13 cellular contexts compared by ENCODE assay signal in genomic region chr1:167185062-167185461, GRCh38. TPM values are rescaled to one million over a fixed set of nuclear protein-coding genes. Genes with fewer than 3 reads are reported as not detected.
DNase-seq lines count a peak whose midpoint lies in the region; ATAC-seq and TF ChIP-seq lines count a peak whose summit lies in the region.
"Had no signal": no experiment of that assay in that cellular context is flagged by ENCODE, and none has a peak within 500 bp of the region (broad histone marks: within the 10 kb centered on the region; RNA-seq: fewer than 3 reads in every experiment).

No MANE protein-coding gene starts in this region.

- no peaks in the 10 kb centered on the region for H3K36me3 ChIP-seq in BE2C

- H3K27me3 ChIP-seq in BE2C: no peaks in the 10 kb centered on the region

- no peak overlapping the region for H3K4me3 ChIP-seq in BE2C (ENCODE audit: low read depth, low read length)

- H3K27ac Mint-ChIP-seq in activated CD4-positive, alpha-beta T cell treated with anti-CD3 and anti-CD28 coated beads for 36 hours: no peak overlapping the region
- no peak overlapping the region for H3K27ac Mint-ChIP-seq in stimulated activated effector memory CD8-positive, alpha-beta T cell treated with anti-CD3 and anti-CD28 coated beads, Interleukin-12 subunit alpha, Interleukin-12 subunit beta, amount 100 ng/mL, for 72 hours
- H3K27ac Mint-ChIP-seq: B cell; CD4-positive, alpha-beta memory T cell; H9 had no signal

- intact Hi-C loops in activated CD4-positive, alpha-beta T cell treated with anti-CD3 and anti-CD28 coated beads for 36 hours (cut with DNase I, micrococcal nuclease): no loop called here

- H3K27me3 Mint-ChIP-seq in activated CD4-positive, alpha-beta T cell treated with anti-CD3 and anti-CD28 coated beads for 36 hours: peaks cover 3% of the 10 kb centered on the region

- peak; percentile 64 for ATAC-seq in activated CD4-positive, alpha-beta T cell treated with anti-CD3 and anti-CD28 coated beads for 36 hours
- ATAC-seq in stimulated activated effector memory CD8-positive, alpha-beta T cell treated with anti-CD3 and anti-CD28 coated beads, Interleukin-12 subunit alpha, Interleukin-12 subunit beta, amount 100 ng/mL, for 72 hours: peak; percentile 80
- ATAC-seq in HG03045 (IDR thresholded peaks at IDR 0.05; ENCODE audit: unreplicated experiment): no peak

- CTCF ChIA-PET in activated CD4-positive, alpha-beta T cell treated with anti-CD3 and anti-CD28 coated beads for 36 hours (lab: Charles Lee): no interaction called here

- H3K9me3 Mint-ChIP-seq in activated CD4-positive, alpha-beta T cell treated with anti-CD3 and anti-CD28 coated beads for 36 hours (ENCODE audit: low read depth): no peaks in the 10 kb centered on the region
- no peaks in the 10 kb centered on the region for H3K9me3 Mint-ChIP-seq in stimulated activated effector memory CD8-positive, alpha-beta T cell treated with anti-CD3 and anti-CD28 coated beads, Interleukin-12 subunit alpha, Interleukin-12 subunit beta, amount 100 ng/mL, for 72 hours
- H3K9me3 Mint-ChIP-seq: CD4-positive, alpha-beta memory T cell had no signal

- no peak overlapping the region for H3K4me3 Mint-ChIP-seq in activated CD4-positive, alpha-beta T cell treated with anti-CD3 and anti-CD28 coated beads for 36 hours
- H3K4me3 Mint-ChIP-seq in stimulated activated effector memory CD8-positive, alpha-beta T cell treated with anti-CD3 and anti-CD28 coated beads, Interleukin-12 subunit alpha, Interleukin-12 subunit beta, amount 100 ng/mL, for 72 hours: no peak overlapping the region
- H3K4me3 Mint-ChIP-seq: B cell; CD4-positive, alpha-beta memory T cell; H9 had no signal

- no peaks in the 10 kb centered on the region for H3K9me3 ChIP-seq in BE2C

- POLR2A ChIA-PET in activated CD4-positive, alpha-beta T cell treated with anti-CD3 and anti-CD28 coated beads for 36 hours (lab: Charles Lee): interaction anchor here (0.6 kb wide), 1 partner anchor 37 kb away, joined by 5 read pairs; no protein-coding TSS in a partner anchor

- no peak for TF ChIP-seq CTCF in BE2C (IDR thresholded peaks at IDR 0.05; ENCODE audit: low read depth, low read length)

- no peak for DNase-seq in activated CD4-positive, alpha-beta T cell treated with anti-CD3 and anti-CD28 coated beads for 36 hours
- no peak for DNase-seq in activated CD4-positive, alpha-beta T cell treated with anti-CD3 and anti-CD28 coated beads for 1 hour
- DNase-seq in DMS 273 (lab: John Stamatoyannopoulos, UW; ENCODE audit: unreplicated experiment) (peak; percentile 38), NCI-H1694 treated with DMSO at 0.1 percent for 48 hours (lab: John Stamatoyannopoulos, UW) (peak; percentile 12), BE2C (no peak)
- no peak for DNase-seq in stimulated activated effector memory CD8-positive, alpha-beta T cell treated with anti-CD3 and anti-CD28 coated beads, Interleukin-12 subunit alpha, Interleukin-12 subunit beta, amount 100 ng/mL, for 72 hours (ENCODE audit: low spot score in 2 of 2)
- DNase-seq: CD4-positive, alpha-beta memory T cell; DMS53; GF-D8; GOT3; H9 had no signal

- H3K4me1 ChIP-seq in BE2C: peaks cover 10% of the 10 kb centered on the region

- no peaks in the 10 kb centered on the region for H3K36me3 Mint-ChIP-seq in activated CD4-positive, alpha-beta T cell treated with anti-CD3 and anti-CD28 coated beads for 36 hours (ENCODE audit: low read depth)
- H3K36me3 Mint-ChIP-seq in stimulated activated effector memory CD8-positive, alpha-beta T cell treated with anti-CD3 and anti-CD28 coated beads, Interleukin-12 subunit alpha, Interleukin-12 subunit beta, amount 100 ng/mL, for 72 hours: no peaks in the 10 kb centered on the region

- no peaks in the 10 kb centered on the region for H3K4me1 Mint-ChIP-seq in activated CD4-positive, alpha-beta T cell treated with anti-CD3 and anti-CD28 coated beads for 36 hours
- no peaks in the 10 kb centered on the region for H3K4me1 Mint-ChIP-seq in stimulated activated effector memory CD8-positive, alpha-beta T cell treated with anti-CD3 and anti-CD28 coated beads, Interleukin-12 subunit alpha, Interleukin-12 subunit beta, amount 100 ng/mL, for 72 hours
- H3K4me1 Mint-ChIP-seq: B cell, H9 had no signal

RNA-seq across cellular contexts. Expression of gene POU2F1, which starts 35.6 kb away (rescaled TPM):
- 10 to 100 TPM; 20.3 to 21.6 TPM for total RNA-seq in activated CD4-positive, alpha-beta T cell treated with anti-CD3 and anti-CD28 coated beads for 36 hours
- polyA plus RNA-seq in BE2C (2012; ENCODE audit: insufficient read depth, insufficient read length, low read depth): 4.0 TPM

Comparison
In these comparisons a context has a peak if more than half of its experiments do, and no peak if none do; other contexts are left out.
1. DNase-seq: peak in DMS 273 (single experiment) and NCI-H1694 treated with DMSO at 0.1 percent for 48 hours (single experiment); none in activated CD4-positive, alpha-beta T cell treated with anti-CD3 and anti-CD28 coated beads for 36 hours (single experiment), activated CD4-positive, alpha-beta T cell treated with anti-CD3 and anti-CD28 coated beads for 1 hour (single experiment), stimulated activated effector memory CD8-positive, alpha-beta T cell treated with anti-CD3 and anti-CD28 coated beads, Interleukin-12 subunit alpha, Interleukin-12 subunit beta, amount 100 ng/mL, for 72 hours (0 of 2) and BE2C (single experiment).